In genomic region chr18:59646228-59646945, GRCh38 we compare ENCODE assay signal across 18 cellular contexts. TPM values are rescaled to one million over a fixed set of nuclear protein-coding genes. Genes with fewer than 3 reads are reported as not detected.
DNase-seq lines count a peak whose midpoint lies in the region; ATAC-seq and TF ChIP-seq lines count a peak whose summit lies in the region.
"Had no signal": no experiment of that assay in that cellular context is flagged by ENCODE, and none has a peak within 500 bp of the region (broad histone marks: within the 10 kb centered on the region; RNA-seq: fewer than 3 reads in every experiment).

No MANE protein-coding gene starts in this region.

- no peaks in the 10 kb centered on the region for H3F3A ChIP-seq in GM23248 (ENCODE audit: insufficient read depth)

- no peaks in the 10 kb centered on the region for H3K27me3 Mint-ChIP-seq in activated CD4-positive, alpha-beta memory T cell treated with anti-CD3 and anti-CD28 coated beads, Interleukin-2, amount 10 ng/mL, durations not matched to agents 7 days and 5 days

- peak overlapping the region; percentile 3; the same call in 1 of the 2 replicates for H3K9ac ChIP-seq in GM23248

- POLR2A ChIA-PET in AG04450 (lab: Yijun Ruan, JAX) = no interaction called here
- POLR2A ChIA-PET in activated CD4-positive, alpha-beta memory T cell treated with anti-CD3 and anti-CD28 coated beads, Interleukin-2, amount 10 ng/mL, durations not matched to agents 7 days and 5 days (lab: Charles Lee) = no interaction called here

- no peaks in the 10 kb centered on the region for H3K9me2 ChIP-seq in GM23248 (ENCODE audit: insufficient read depth)

- intact Hi-C loops in left lung (cut with DNase I) = no loop called here

- no peaks in the 10 kb centered on the region for H3K27me3 ChIP-seq in AG04450 (ENCODE audit: control insufficient read depth, insufficient read depth, low read length)
- H3K27me3 ChIP-seq in GM23248 (replicated peaks; ENCODE audit: insufficient read depth) = no peaks in the 10 kb centered on the region
- H3K27me3 ChIP-seq in left lung = no peaks in the 10 kb centered on the region
- H3K27me3 ChIP-seq: pancreas had no signal

- DNase-seq in AG04450 (ENCODE audit: low read depth, low spot score) = no peak
- DNase-seq in GM23248 = peak; percentile 26
- peak; percentile 13 for DNase-seq in SK-MEL-5 (ENCODE audit: low read depth, low spot score)
- DNase-seq in left lung = no peak
- DNase-seq in NCI-H446 (lab: John Stamatoyannopoulos, UW) = no peak
- DNase-seq in activated CD4-positive, alpha-beta memory T cell treated with anti-CD3 and anti-CD28 coated beads, Interleukin-2, amount 10 ng/mL, durations not matched to agents 7 days and 5 days = no peak
- DNase-seq: activated CD8-positive, alpha-beta memory T cell treated with anti-CD3 and anti-CD28 coated beads, Interleukin-2, amount 50 U/mL, for 48 hours; activated naive CD4-positive, alpha-beta T cell treated with anti-CD3 and anti-CD28 coated beads, Interleukin-2, amount 50 U/mL, for 16 hours; AML-193; DMS53; effector memory CD4-positive, alpha-beta T cell; kidney; NCI-H1105; NCI-H446 treated with DMSO at 0.1 percent for 48 hours; pancreas; substantia nigra had no signal

- H3K79me2 ChIP-seq in GM23248 (ENCODE audit: insufficient read depth) = peaks cover 39% of the 10 kb centered on the region

- H3K36me3 ChIP-seq in GM23248 (ENCODE audit: low read depth) = no peaks in the 10 kb centered on the region
- H3K36me3 ChIP-seq in left lung = no peaks in the 10 kb centered on the region
- H3K36me3 ChIP-seq: pancreas had no signal

- H3K27ac ChIP-seq in AG04450 (ENCODE audit: low read depth, low read length) (peak overlapping the region; percentile 54), GM23248 (no peak overlapping the region), left lung (peak overlapping the region in 1 of 2 donors; percentile 36)
- H3K27ac ChIP-seq: pancreas had no signal

- H3K4me1 ChIP-seq in GM23248 (ENCODE audit: insufficient read depth) (peaks cover 11% of the 10 kb centered on the region), left lung (no peaks in the 10 kb centered on the region)
- H3K4me1 ChIP-seq: pancreas had no signal

- H3K4me2 ChIP-seq in GM23248 (ENCODE audit: unreplicated experiment) = peak overlapping the region; percentile 36

- in situ Hi-C loops in GM23248 (cut with MboI) (no loop called here), SK-MEL-5 (cut with HindIII; ENCODE audit: low pct_unique_long_range_greater_than_20kb, low sequenced_read_pairs) (no loop called here)

- H3K27ac Mint-ChIP-seq in activated CD4-positive, alpha-beta memory T cell treated with anti-CD3 and anti-CD28 coated beads, Interleukin-2, amount 10 ng/mL, durations not matched to agents 7 days and 5 days = no peak overlapping the region

- H3K4me1 Mint-ChIP-seq in activated CD4-positive, alpha-beta memory T cell treated with anti-CD3 and anti-CD28 coated beads, Interleukin-2, amount 10 ng/mL, durations not matched to agents 7 days and 5 days = no peaks in the 10 kb centered on the region

- no peaks in the 10 kb centered on the region for H3K9me3 Mint-ChIP-seq in activated CD4-positive, alpha-beta memory T cell treated with anti-CD3 and anti-CD28 coated beads, Interleukin-2, amount 10 ng/mL, durations not matched to agents 7 days and 5 days

- H3K4me3 ChIP-seq in AG04450 (ENCODE audit: low read depth, low read length) = no peak overlapping the region
- no peak overlapping the region for H3K4me3 ChIP-seq in GM23248
- H3K4me3 ChIP-seq in left lung = no peak overlapping the region
- H3K4me3 ChIP-seq: pancreas had no signal

- CTCF ChIA-PET in AG04450 (lab: Charles Lee) = no interaction called here
- CTCF ChIA-PET in activated CD4-positive, alpha-beta memory T cell treated with anti-CD3 and anti-CD28 coated beads, Interleukin-2, amount 10 ng/mL, durations not matched to agents 7 days and 5 days (lab: Charles Lee) = no interaction called here

- H2AFZ ChIP-seq in GM23248 = peak overlapping the region; percentile 12; the same call in 1 of the 2 replicates

- no peaks in the 10 kb centered on the region for H3K36me3 Mint-ChIP-seq in activated CD4-positive, alpha-beta memory T cell treated with anti-CD3 and anti-CD28 coated beads, Interleukin-2, amount 10 ng/mL, durations not matched to agents 7 days and 5 days (ENCODE audit: low read depth)

- H3K4me3 Mint-ChIP-seq in activated CD4-positive, alpha-beta memory T cell treated with anti-CD3 and anti-CD28 coated beads, Interleukin-2, amount 10 ng/mL, durations not matched to agents 7 days and 5 days = no peak overlapping the region

- WGBS in GM23248 (ENCODE audit: low coverage in 1 of 2, low lambda C conversion rate in 2 of 2, missing lambda C conversion rate in 2 of 2), 2 experiments = 41 to 46% methylated on average over 11 of the region's 11 CpGs

- ATAC-seq in left lung = peak; percentile 15
- ATAC-seq in GM18873 (IDR thresholded peaks at IDR 0.05; ENCODE audit: low FRiP score, unreplicated experiment) = no peak
- ATAC-seq in HG03159 (IDR thresholded peaks at IDR 0.05; ENCODE audit: unreplicated experiment) = no peak
- ATAC-seq: pancreas had no signal

- no peaks in the 10 kb centered on the region for H4K20me1 ChIP-seq in GM23248 (ENCODE audit: insufficient read depth)

- no peak for TF ChIP-seq CTCF in AG04450 (IDR thresholded peaks at IDR 0.05; ENCODE audit: low read depth, low read length)
- no peak for TF ChIP-seq CTCF in left lung (IDR thresholded peaks at IDR 0.05)

- H3K9me3 ChIP-seq in AG04450 (ENCODE audit: control insufficient read depth, insufficient read depth, low read length) (no peaks in the 10 kb centered on the region), GM23248 (ENCODE audit: low read depth) (no peaks in the 10 kb centered on the region), left lung (no peaks in the 10 kb centered on the region)
- H3K9me3 ChIP-seq: pancreas had no signal

RNA-seq across cellular contexts. Expression of gene CCBE1, which starts 50.8 kb away (rescaled TPM):
- polyA plus RNA-seq in AG04450 (2011; rRNA removed) (40.4 and 51.5 TPM in 2 replicates), GM23248 (2016; fragmentation: Nextera tagmentation; extraction: Ambion mirVana) (33.6 and 38.2 TPM in 2 replicates)
- 50.1 and 58.8 TPM in 2 replicates for polyA minus RNA-seq in AG04450 (2011; rRNA and poly(A)+ RNA removed)
- 11.4 and 16.6 TPM in 2 replicates for total RNA-seq in GM23248 (2014; rRNA removed; shearing (Covaris generic))
- total RNA-seq in SK-MEL-5 (2014; rRNA removed; shearing (Covaris generic)) = 0.29 TPM in 2 replicates
- polyA plus RNA-seq in SK-MEL-5 (2015; cell fraction: cytosol; rRNA removed) = 0.23 and 0.54 TPM in 2 replicates
- polyA plus RNA-seq in SK-MEL-5 (2015; cell fraction: nucleus; rRNA removed) = 0.17 TPM in 1 of 2 replicates, not detected in the other
- 10 to 100 TPM; 16.0 to 34.4 TPM for total RNA-seq in left lung
- not detected for total RNA-seq in activated CD4-positive, alpha-beta memory T cell treated with anti-CD3 and anti-CD28 coated beads, Interleukin-2, amount 10 ng/mL, durations not matched to agents 7 days and 5 days

Comparison
In these comparisons a context has a peak if more than half of its experiments do, and no peak if none do; other contexts are left out.
1. DNase-seq: peak in GM23248 (single experiment) and SK-MEL-5 (single experiment); none in AG04450 (single experiment), left lung (0 of 2), NCI-H446 (0 of 2) and activated CD4-positive, alpha-beta memory T cell treated with anti-CD3 and anti-CD28 coated beads, Interleukin-2, amount 10 ng/mL, durations not matched to agents 7 days and 5 days (single experiment).